In the genomic region with DNA sequence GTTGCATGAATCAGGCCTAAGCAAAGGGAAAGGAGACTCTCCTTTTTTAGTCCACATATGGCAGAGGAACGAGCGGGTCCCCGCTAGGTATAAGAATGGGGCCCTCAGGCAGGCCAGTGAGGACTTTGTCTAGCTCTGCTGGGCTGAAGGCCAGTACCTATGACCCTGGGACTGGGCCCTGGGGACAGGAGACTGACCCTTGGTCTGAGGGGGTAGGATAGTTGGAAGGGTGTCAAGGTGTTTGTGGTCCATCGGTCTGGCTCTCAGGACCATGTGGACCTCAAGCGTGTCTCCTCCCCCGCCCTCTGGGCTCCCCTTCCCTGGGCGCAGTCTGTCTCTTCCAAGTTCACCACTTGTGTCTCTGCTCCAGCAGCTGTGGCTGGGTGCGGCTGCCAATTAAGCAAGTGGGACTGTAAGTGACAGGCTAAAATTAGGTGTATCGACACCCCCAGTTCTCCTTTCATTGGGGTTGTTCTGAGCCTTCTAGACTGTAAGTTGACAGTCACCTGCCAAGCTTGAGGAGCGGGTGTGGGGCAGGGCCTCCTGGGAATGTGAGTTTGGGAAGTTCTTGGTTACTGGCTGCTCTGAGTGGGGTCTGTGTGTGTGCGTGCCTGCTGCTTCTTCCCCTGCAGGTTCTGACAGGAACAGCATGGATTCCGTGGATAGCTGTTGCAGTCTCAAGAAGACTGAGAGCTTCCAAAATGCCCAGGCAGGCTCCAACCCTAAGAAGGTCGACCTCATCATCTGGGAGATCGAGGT, we compare ENCODE assay signal across 1 cellular context.
TF ChIP-seq lines count a peak whose summit lies in the region.

No MANE protein-coding gene starts in this region.

TF ChIP-seq in HCT116, 20 proteins besides CTCF, POLR2A, EP300 and RAD21 (continued from another document):
- TF ChIP-seq, protein P1, sequence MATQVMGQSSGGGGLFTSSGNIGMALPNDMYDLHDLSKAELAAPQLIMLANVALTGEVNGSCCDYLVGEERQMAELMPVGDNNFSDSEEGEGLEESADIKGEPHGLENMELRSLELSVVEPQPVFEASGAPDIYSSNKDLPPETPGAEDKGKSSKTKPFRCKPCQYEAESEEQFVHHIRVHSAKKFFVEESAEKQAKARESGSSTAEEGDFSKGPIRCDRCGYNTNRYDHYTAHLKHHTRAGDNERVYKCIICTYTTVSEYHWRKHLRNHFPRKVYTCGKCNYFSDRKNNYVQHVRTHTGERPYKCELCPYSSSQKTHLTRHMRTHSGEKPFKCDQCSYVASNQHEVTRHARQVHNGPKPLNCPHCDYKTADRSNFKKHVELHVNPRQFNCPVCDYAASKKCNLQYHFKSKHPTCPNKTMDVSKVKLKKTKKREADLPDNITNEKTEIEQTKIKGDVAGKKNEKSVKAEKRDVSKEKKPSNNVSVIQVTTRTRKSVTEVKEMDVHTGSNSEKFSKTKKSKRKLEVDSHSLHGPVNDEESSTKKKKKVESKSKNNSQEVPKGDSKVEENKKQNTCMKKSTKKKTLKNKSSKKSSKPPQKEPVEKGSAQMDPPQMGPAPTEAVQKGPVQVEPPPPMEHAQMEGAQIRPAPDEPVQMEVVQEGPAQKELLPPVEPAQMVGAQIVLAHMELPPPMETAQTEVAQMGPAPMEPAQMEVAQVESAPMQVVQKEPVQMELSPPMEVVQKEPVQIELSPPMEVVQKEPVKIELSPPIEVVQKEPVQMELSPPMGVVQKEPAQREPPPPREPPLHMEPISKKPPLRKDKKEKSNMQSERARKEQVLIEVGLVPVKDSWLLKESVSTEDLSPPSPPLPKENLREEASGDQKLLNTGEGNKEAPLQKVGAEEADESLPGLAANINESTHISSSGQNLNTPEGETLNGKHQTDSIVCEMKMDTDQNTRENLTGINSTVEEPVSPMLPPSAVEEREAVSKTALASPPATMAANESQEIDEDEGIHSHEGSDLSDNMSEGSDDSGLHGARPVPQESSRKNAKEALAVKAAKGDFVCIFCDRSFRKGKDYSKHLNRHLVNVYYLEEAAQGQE (IDR thresholded peaks at IDR 0.05; ENCODE audit: low read depth), result no peak
